Comparison of ENCODE assay signal across 1 cellular context in genomic region chrX:103586314-103586646, GRCh38.
TF ChIP-seq lines count a peak whose summit lies in the region.

No MANE protein-coding gene starts in this region.

TF ChIP-seq in GM12878, 131 proteins besides CTCF, POLR2A, EP300 and RAD21:
- TF ChIP-seq PBX3 (IDR thresholded peaks at IDR 0.05; ENCODE audit: insufficient replicate concordance, low read depth, low read length) (no peak), NRF1 (conservative IDR thresholded peaks at IDR 0.05; ENCODE audit: low read depth, low read length) (no peak), KDM1A (IDR thresholded peaks at IDR 0.05; ENCODE audit: borderline replicate concordance) (no peak), BHLHE40 (IDR thresholded peaks at IDR 0.05; ENCODE audit: borderline replicate concordance in 1 of 2, low read depth in 2 of 2, low read length in 1 of 2) (peak in 1 of 2 experiments; percentile 46; a peak in 2 of 4 replicates)
